Comparison of ENCODE assay signal across 7 cellular contexts in genomic region chr15:68056097-68056865, GRCh38. TPM values are rescaled to one million over a fixed set of nuclear protein-coding genes. Genes with fewer than 3 reads are reported as not detected.
DNase-seq lines count a peak whose midpoint lies in the region; ATAC-seq and TF ChIP-seq lines count a peak whose summit lies in the region.

No MANE protein-coding gene starts in this region.

- no peaks in the 10 kb centered on the region for H3K9me3 ChIP-seq in HEK293 (ENCODE audit: control insufficient read depth, insufficient read depth, low read depth, low read length)
- no peaks in the 10 kb centered on the region for H3K9me3 ChIP-seq in spleen

- H3K27me3 ChIP-seq in spleen (replicated peaks in 1 of 7), result no peaks in the 10 kb centered on the region

- TF ChIP-seq POLR2A in spleen (IDR thresholded peaks at IDR 0.05), result no peak

- ATAC-seq in T-cell (replicated peaks in 1 of 4), result no peak
- ATAC-seq in HG02973 (IDR thresholded peaks at IDR 0.05; ENCODE audit: unreplicated experiment), result no peak

- H3K9me3 Mint-ChIP-seq in T-cell, result no peaks in the 10 kb centered on the region

- CTCF ChIA-PET in HEK293 (lab: Yijun Ruan, JAX), result interaction anchor here (0.6 to 1.7 kb wide), 5 partner anchors 97 to 976 kb away, joined by 3 to 5 read pairs (median 3); no protein-coding TSS in a partner anchor
- CTCF ChIA-PET in T-cell (lab: Charles Lee), result interaction anchor here (1.0 to 1.6 kb wide), 2 partner anchors 75 to 98 kb away, joined by 3 read pairs; no protein-coding TSS in a partner anchor

- no peak for DNase-seq in T-cell
- DNase-seq in foreskin fibroblast, result no peak
- DNase-seq in spleen, result no peak
- DNase-seq in GM13977 (ENCODE audit: low spot score), result no peak
- DNase-seq in superior temporal gyrus (ENCODE audit: extremely low spot score), result no peak

- 39 to 45% (median 42%) methylated on average over 5 of the region's 5 CpGs for WGBS in spleen, 5 donors

- peaks cover 56 to 63% (median 61%) of the 10 kb centered on the region in 3 donors for H3K4me1 Mint-ChIP-seq in T-cell

- H3K4me3 ChIP-seq in HEK293 (ENCODE audit: low read depth, low read length) (peak overlapping the region; percentile 94), foreskin fibroblast (ENCODE audit: low read depth in 1 of 2, low read length in 2 of 2) (peak overlapping the region; percentile 78 to 92), spleen (peak overlapping the region in 6 of 8 donors; percentile 89 to 99 (median 96))

- H3K27ac ChIP-seq in HEK293 (ENCODE audit: extremely low read depth, low read depth, low read length) (no peak overlapping the region), spleen (peak overlapping the region in 4 of 8 donors; percentile 95 to 98 (median 98))

- POLR2A ChIA-PET in HEK293 (lab: Yijun Ruan, JAX), result interaction anchor here (2.5 kb wide), 2 partner anchors 18 to 58 kb away, joined by 9 to 11 read pairs; no protein-coding TSS in a partner anchor
- POLR2A ChIA-PET in T-cell (lab: Charles Lee), result interaction anchor here in 1 of 2 donors (0.5 to 0.8 kb wide), 3 partner anchors 8 to 96 kb away, joined by 3 to 5 read pairs (median 3); no protein-coding TSS in a partner anchor

- TF ChIP-seq CTCF in HEK293 (tag by site-specific recombination; IDR thresholded peaks at IDR 0.05) (no peak), foreskin fibroblast (IDR thresholded peaks at IDR 0.05; ENCODE audit: low read depth, low read length) (no peak), spleen (IDR thresholded peaks at IDR 0.05 in 8 of 11, conservative IDR thresholded peaks at IDR 0.05 in 3 of 11) (no peak), GM13977 (IDR thresholded peaks at IDR 0.05; ENCODE audit: extremely low read depth, insufficient read depth, missing control alignments) (no peak)

- H3K4me1 ChIP-seq in HEK293 (ENCODE audit: control insufficient read depth, insufficient read depth, low read length), result peaks cover 32% of the 10 kb centered on the region
- H3K4me1 ChIP-seq in spleen, result peaks cover 21 to 75% (median 66%) of the 10 kb centered on the region in 6 donors

- H3K27me3 Mint-ChIP-seq in T-cell, result peaks cover 0 to 4% of the 10 kb centered on the region in 2 donors

- in situ Hi-C loops in GM13977 (cut with MboI; ENCODE audit: low pct_unique_long_range_greater_than_20kb, low sequenced_read_pairs, unreplicated experiment), result no loop called here

- intact Hi-C loops in spleen (cut with DNase I; ENCODE audit: low total_unique reads), result no loop called here

- peak overlapping the region; percentile 91 to 96 (median 95) for H3K4me3 Mint-ChIP-seq in T-cell

- no peaks in the 10 kb centered on the region for H3K36me3 Mint-ChIP-seq in T-cell

- H3K36me3 ChIP-seq in HEK293 (ENCODE audit: control insufficient read depth in 2 of 2, insufficient read depth in 1 of 2, low read length in 2 of 2) (peaks cover 0 to 8% of the 10 kb centered on the region in 2 experiments; a peak in 1 of 3 replicates), spleen (peaks cover 0 to 15% (median 0%) of the 10 kb centered on the region in 6 donors)

- H3K27ac Mint-ChIP-seq in T-cell, result peak overlapping the region; percentile 24 to 36

TF ChIP-seq in HEK293, 187 proteins besides CTCF, POLR2A, EP300 and RAD21 (continues in another document):
- TF ChIP-seq SETDB1 (IDR thresholded peaks at IDR 0.05; ENCODE audit: insufficient read length, low read length) (no peak), ZNF138 (tag by site-specific recombination; IDR thresholded peaks at IDR 0.05; ENCODE audit: borderline replicate concordance) (no peak), EGR2 (tag by site-specific recombination; IDR thresholded peaks at IDR 0.05; ENCODE audit: low read depth) (peak; percentile 53), ZNF311 (tag by site-specific recombination; IDR thresholded peaks at IDR 0.05; ENCODE audit: borderline replicate concordance) (no peak), FEZF1 (tag by site-specific recombination; IDR thresholded peaks at IDR 0.05) (peak; percentile 89), ZNF660 (tag by site-specific recombination; IDR thresholded peaks at IDR 0.05) (no peak), BCL11B (tag by site-specific recombination; IDR thresholded peaks at IDR 0.05; ENCODE audit: low read depth) (no peak), BCL11A (tag by site-specific recombination; IDR thresholded peaks at IDR 0.05; ENCODE audit: low read depth) (no peak), GLIS1 (tag by site-specific recombination; IDR thresholded peaks at IDR 0.05) (no peak), ZBTB7A (tag by site-specific recombination; IDR thresholded peaks at IDR 0.05; ENCODE audit: low read depth) (no peak), REPIN1 (tag by site-specific recombination; IDR thresholded peaks at IDR 0.05; ENCODE audit: low read depth) (no peak), ZNF211 (tag by site-specific recombination; IDR thresholded peaks at IDR 0.05; ENCODE audit: low read depth) (no peak), KLF8 (tag by site-specific recombination; IDR thresholded peaks at IDR 0.05) (no peak), KLF7 (tag by site-specific recombination; IDR thresholded peaks at IDR 0.05; ENCODE audit: borderline replicate concordance) (no peak), AEBP2 (tag by site-specific recombination; IDR thresholded peaks at IDR 0.05; ENCODE audit: borderline replicate concordance) (no peak), ZBTB10 (tag by site-specific recombination; IDR thresholded peaks at IDR 0.05) (no peak), ZNF362 (tag by site-specific recombination; IDR thresholded peaks at IDR 0.05) (peak; percentile 95), ZSCAN4 (tag by site-specific recombination; IDR thresholded peaks at IDR 0.05) (no peak), KLF10 (tag by site-specific recombination; IDR thresholded peaks at IDR 0.05) (no peak), YY1 (tag by site-specific recombination; IDR thresholded peaks at IDR 0.05) (no peak), ZNF791 (tag by site-specific recombination; IDR thresholded peaks at IDR 0.05) (no peak), ZNF549 (tag by site-specific recombination; IDR thresholded peaks at IDR 0.05) (no peak), ZNF404 (tag by site-specific recombination; IDR thresholded peaks at IDR 0.05) (no peak), HOXA7 (CRISPR knock-in tag; IDR thresholded peaks at IDR 0.05; ENCODE audit: borderline replicate concordance) (no peak)

RNA-seq across cellular contexts. Expression of gene PIAS1, which starts 2.2 kb away (rescaled TPM):
- total RNA-seq in T-cell, result 10 to 100 TPM; 63.7 to 96.5 (median 70.3) TPM
- 100 to 1,000 TPM in 1 of 7 donors, 10 to 100 TPM in 6; 57.0 to 104 (median 73.8) TPM for total RNA-seq in spleen
- polyA plus RNA-seq in spleen, result 10 to 100 TPM; 12.0 to 20.2 (median 17.8) TPM
